Comparison of ENCODE assay signal across 1 cellular context in genomic region chr14:24813819-24814259, GRCh38.
TF ChIP-seq lines count a peak whose summit lies in the region.

No MANE protein-coding gene starts in this region.

TF ChIP-seq in HepG2, 621 proteins besides CTCF, POLR2A, EP300 and RAD21 (continued from another document):
- TF ChIP-seq, protein P1, sequence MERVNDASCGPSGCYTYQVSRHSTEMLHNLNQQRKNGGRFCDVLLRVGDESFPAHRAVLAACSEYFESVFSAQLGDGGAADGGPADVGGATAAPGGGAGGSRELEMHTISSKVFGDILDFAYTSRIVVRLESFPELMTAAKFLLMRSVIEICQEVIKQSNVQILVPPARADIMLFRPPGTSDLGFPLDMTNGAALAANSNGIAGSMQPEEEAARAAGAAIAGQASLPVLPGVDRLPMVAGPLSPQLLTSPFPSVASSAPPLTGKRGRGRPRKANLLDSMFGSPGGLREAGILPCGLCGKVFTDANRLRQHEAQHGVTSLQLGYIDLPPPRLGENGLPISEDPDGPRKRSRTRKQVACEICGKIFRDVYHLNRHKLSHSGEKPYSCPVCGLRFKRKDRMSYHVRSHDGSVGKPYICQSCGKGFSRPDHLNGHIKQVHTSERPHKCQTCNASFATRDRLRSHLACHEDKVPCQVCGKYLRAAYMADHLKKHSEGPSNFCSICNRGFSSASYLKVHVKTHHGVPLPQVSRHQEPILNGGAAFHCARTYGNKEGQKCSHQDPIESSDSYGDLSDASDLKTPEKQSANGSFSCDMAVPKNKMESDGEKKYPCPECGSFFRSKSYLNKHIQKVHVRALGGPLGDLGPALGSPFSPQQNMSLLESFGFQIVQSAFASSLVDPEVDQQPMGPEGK (CRISPR knock-in tag; IDR thresholded peaks at IDR 0.05): 0 out of 2 replicates have a peak, but pooled peaks have one; percentile 16
- TF ChIP-seq ESRRA (CRISPR knock-in tag; IDR thresholded peaks at IDR 0.05; ENCODE audit: low read depth): peak; percentile 30; the same call in 1 of the 2 replicates
- TF ChIP-seq ZNF563 (CRISPR knock-in tag; IDR thresholded peaks at IDR 0.05): peak; percentile 56; the same call in 1 of the 2 replicates
- no peak for TF ChIP-seq SP5 (CRISPR knock-in tag; IDR thresholded peaks at IDR 0.05; ENCODE audit: borderline replicate concordance, low read depth)
- peak; percentile 94 for TF ChIP-seq ZNF12 (CRISPR knock-in tag; IDR thresholded peaks at IDR 0.05)
- TF ChIP-seq ZNF3 (CRISPR knock-in tag; IDR thresholded peaks at IDR 0.05): peak; percentile 86
- peak; percentile 56; the same call in 1 of the 2 replicates for TF ChIP-seq ZNF678 (CRISPR knock-in tag; IDR thresholded peaks at IDR 0.05)
- no peak for TF ChIP-seq ZNF292 (CRISPR knock-in tag; IDR thresholded peaks at IDR 0.05; ENCODE audit: borderline replicate concordance, low read depth)
- no peak for TF ChIP-seq ZKSCAN5 (CRISPR knock-in tag; IDR thresholded peaks at IDR 0.05)
- TF ChIP-seq, protein P2, sequence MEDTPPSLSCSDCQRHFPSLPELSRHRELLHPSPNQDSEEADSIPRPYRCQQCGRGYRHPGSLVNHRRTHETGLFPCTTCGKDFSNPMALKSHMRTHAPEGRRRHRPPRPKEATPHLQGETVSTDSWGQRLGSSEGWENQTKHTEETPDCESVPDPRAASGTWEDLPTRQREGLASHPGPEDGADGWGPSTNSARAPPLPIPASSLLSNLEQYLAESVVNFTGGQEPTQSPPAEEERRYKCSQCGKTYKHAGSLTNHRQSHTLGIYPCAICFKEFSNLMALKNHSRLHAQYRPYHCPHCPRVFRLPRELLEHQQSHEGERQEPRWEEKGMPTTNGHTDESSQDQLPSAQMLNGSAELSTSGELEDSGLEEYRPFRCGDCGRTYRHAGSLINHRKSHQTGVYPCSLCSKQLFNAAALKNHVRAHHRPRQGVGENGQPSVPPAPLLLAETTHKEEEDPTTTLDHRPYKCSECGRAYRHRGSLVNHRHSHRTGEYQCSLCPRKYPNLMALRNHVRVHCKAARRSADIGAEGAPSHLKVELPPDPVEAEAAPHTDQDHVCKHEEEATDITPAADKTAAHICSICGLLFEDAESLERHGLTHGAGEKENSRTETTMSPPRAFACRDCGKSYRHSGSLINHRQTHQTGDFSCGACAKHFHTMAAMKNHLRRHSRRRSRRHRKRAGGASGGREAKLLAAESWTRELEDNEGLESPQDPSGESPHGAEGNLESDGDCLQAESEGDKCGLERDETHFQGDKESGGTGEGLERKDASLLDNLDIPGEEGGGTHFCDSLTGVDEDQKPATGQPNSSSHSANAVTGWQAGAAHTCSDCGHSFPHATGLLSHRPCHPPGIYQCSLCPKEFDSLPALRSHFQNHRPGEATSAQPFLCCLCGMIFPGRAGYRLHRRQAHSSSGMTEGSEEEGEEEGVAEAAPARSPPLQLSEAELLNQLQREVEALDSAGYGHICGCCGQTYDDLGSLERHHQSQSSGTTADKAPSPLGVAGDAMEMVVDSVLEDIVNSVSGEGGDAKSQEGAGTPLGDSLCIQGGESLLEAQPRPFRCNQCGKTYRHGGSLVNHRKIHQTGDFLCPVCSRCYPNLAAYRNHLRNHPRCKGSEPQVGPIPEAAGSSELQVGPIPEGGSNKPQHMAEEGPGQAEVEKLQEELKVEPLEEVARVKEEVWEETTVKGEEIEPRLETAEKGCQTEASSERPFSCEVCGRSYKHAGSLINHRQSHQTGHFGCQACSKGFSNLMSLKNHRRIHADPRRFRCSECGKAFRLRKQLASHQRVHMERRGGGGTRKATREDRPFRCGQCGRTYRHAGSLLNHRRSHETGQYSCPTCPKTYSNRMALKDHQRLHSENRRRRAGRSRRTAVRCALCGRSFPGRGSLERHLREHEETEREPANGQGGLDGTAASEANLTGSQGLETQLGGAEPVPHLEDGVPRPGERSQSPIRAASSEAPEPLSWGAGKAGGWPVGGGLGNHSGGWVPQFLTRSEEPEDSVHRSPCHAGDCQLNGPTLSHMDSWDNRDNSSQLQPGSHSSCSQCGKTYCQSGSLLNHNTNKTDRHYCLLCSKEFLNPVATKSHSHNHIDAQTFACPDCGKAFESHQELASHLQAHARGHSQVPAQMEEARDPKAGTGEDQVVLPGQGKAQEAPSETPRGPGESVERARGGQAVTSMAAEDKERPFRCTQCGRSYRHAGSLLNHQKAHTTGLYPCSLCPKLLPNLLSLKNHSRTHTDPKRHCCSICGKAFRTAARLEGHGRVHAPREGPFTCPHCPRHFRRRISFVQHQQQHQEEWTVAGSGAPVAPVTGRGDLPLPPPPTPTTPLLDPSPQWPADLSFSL (CRISPR knock-in tag; IDR thresholded peaks at IDR 0.05): 0 out of 2 replicates have a peak, but pooled peaks have one; percentile 21
- no peak for TF ChIP-seq ZBTB2 (CRISPR knock-in tag; IDR thresholded peaks at IDR 0.05; ENCODE audit: low read depth)
- no peak for TF ChIP-seq GLI4 (CRISPR knock-in tag; IDR thresholded peaks at IDR 0.05; ENCODE audit: borderline replicate concordance)
- TF ChIP-seq, protein P3, sequence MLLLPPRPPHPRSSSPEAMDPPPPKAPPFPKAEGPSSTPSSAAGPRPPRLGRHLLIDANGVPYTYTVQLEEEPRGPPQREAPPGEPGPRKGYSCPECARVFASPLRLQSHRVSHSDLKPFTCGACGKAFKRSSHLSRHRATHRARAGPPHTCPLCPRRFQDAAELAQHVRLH (CRISPR knock-in tag; IDR thresholded peaks at IDR 0.05; ENCODE audit: borderline replicate concordance, low read depth): 0 out of 2 replicates have a peak, but pooled peaks have one; percentile 24
- TF ChIP-seq ZNF709 (CRISPR knock-in tag; IDR thresholded peaks at IDR 0.05): 0 out of 2 replicates have a peak, but pooled peaks have one; percentile 41
- TF ChIP-seq ZBTB38 (CRISPR knock-in tag; IDR thresholded peaks at IDR 0.05): no peak
- TF ChIP-seq HNRNPL (IDR thresholded peaks at IDR 0.05; ENCODE audit: low read depth, low read length): no peak
- TF ChIP-seq EED (CRISPR knock-in tag; IDR thresholded peaks at IDR 0.05): no peak
- no peak for TF ChIP-seq RFX3 (CRISPR knock-in tag; IDR thresholded peaks at IDR 0.05)
- no peak for TF ChIP-seq ZNF761 (CRISPR knock-in tag; conservative IDR thresholded peaks at IDR 0.05)
- no peak for TF ChIP-seq ZNF383 (CRISPR knock-in tag; IDR thresholded peaks at IDR 0.05; ENCODE audit: borderline replicate concordance)
- TF ChIP-seq, protein P4, sequence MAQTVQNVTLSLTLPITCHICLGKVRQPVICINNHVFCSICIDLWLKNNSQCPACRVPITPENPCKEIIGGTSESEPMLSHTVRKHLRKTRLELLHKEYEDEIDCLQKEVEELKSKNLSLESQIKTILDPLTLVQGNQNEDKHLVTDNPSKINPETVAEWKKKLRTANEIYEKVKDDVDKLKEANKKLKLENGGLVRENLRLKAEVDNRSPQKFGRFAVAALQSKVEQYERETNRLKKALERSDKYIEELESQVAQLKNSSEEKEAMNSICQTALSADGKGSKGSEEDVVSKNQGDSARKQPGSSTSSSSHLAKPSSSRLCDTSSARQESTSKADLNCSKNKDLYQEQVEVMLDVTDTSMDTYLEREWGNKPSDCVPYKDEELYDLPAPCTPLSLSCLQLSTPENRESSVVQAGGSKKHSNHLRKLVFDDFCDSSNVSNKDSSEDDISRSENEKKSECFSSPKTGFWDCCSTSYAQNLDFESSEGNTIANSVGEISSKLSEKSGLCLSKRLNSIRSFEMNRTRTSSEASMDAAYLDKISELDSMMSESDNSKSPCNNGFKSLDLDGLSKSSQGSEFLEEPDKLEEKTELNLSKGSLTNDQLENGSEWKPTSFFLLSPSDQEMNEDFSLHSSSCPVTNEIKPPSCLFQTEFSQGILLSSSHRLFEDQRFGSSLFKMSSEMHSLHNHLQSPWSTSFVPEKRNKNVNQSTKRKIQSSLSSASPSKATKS (CRISPR knock-in tag; IDR thresholded peaks at IDR 0.05): no peak
